Comparison of ENCODE assay signal across 8 cellular contexts in genomic region chr7:100827330-100828226, GRCh38. TPM values are rescaled to one million over a fixed set of nuclear protein-coding genes. Genes with fewer than 3 reads are reported as not detected.
DNase-seq lines count a peak whose midpoint lies in the region; ATAC-seq lines count a peak whose summit lies in the region.

Gene EPHB4, minus strand, starts transcription at chr7:100827523. Its CDS starts 493 bp downstream, at chr7:100827030.

- DNase-seq in activated T-cell treated with anti-CD3 and anti-CD28 coated beads, Interleukin-2, amount 50 U/mL, for 4 hours = no peak
- no peak for DNase-seq in activated T-cell treated with anti-CD3 and anti-CD28 coated beads for 4 hours
- DNase-seq in NOMO-1 treated with DMSO at 0.1 percent for 48 hours (lab: John Stamatoyannopoulos, UW; ENCODE audit: unreplicated experiment) = peak; percentile 22
- DNase-seq in cerebellar cortex (ENCODE audit: low spot score) = peak; percentile 75
- peak; percentile 66 for DNase-seq in iris pigment epithelial cell (ENCODE audit: low read depth)
- DNase-seq in smooth muscle cell of the brain vasculature (ENCODE audit: low read depth, low spot score) = peak; percentile 66

- H3K4me1 Mint-ChIP-seq in activated T-cell treated with anti-CD3 and anti-CD28 coated beads, Interleukin-2, amount 50 U/mL, for 4 hours (ENCODE audit: low read depth) = peaks cover 17% of the 10 kb centered on the region

- peaks cover 43% of the 10 kb centered on the region for H3K27me3 Mint-ChIP-seq in activated T-cell treated with anti-CD3 and anti-CD28 coated beads, Interleukin-2, amount 50 U/mL, for 4 hours (ENCODE audit: low read depth)

- ATAC-seq in activated T-cell treated with anti-CD3 and anti-CD28 coated beads, Interleukin-2, amount 50 U/mL, for 4 hours = peak; percentile 65 to 68
- no peak for ATAC-seq in HG03196 (IDR thresholded peaks at IDR 0.05; ENCODE audit: unreplicated experiment)
- ATAC-seq in HG03460 (IDR thresholded peaks at IDR 0.05; ENCODE audit: unreplicated experiment) = no peak

- H3K36me3 Mint-ChIP-seq in activated T-cell treated with anti-CD3 and anti-CD28 coated beads, Interleukin-2, amount 50 U/mL, for 4 hours (ENCODE audit: insufficient read depth) = no peaks in the 10 kb centered on the region

- peak within 1 kb of the TSS; percentile 63 for H3K4me3 Mint-ChIP-seq in activated T-cell treated with anti-CD3 and anti-CD28 coated beads, Interleukin-2, amount 50 U/mL, for 4 hours

- H3K9me3 Mint-ChIP-seq in activated T-cell treated with anti-CD3 and anti-CD28 coated beads, Interleukin-2, amount 50 U/mL, for 4 hours = no peaks in the 10 kb centered on the region

RNA-seq across cellular contexts. Expression of gene EPHB4, which starts in this region (rescaled TPM):
- total RNA-seq in activated T-cell treated with anti-CD3 and anti-CD28 coated beads, Interleukin-2, amount 50 U/mL, for 4 hours = 1 to 10 TPM; 1.5 to 3.9 (median 2.6) TPM

Comparison
In these comparisons a context has a peak if more than half of its experiments do, and no peak if none do; other contexts are left out.
1. ATAC-seq: peak in activated T-cell treated with anti-CD3 and anti-CD28 coated beads, Interleukin-2, amount 50 U/mL, for 4 hours (2 of 2); none in HG03196 (single experiment) and HG03460 (single experiment).
2. DNase-seq: peak in NOMO-1 treated with DMSO at 0.1 percent for 48 hours (single experiment), cerebellar cortex (single experiment), iris pigment epithelial cell (single experiment) and smooth muscle cell of the brain vasculature (single experiment); none in activated T-cell treated with anti-CD3 and anti-CD28 coated beads, Interleukin-2, amount 50 U/mL, for 4 hours (single experiment) and activated T-cell treated with anti-CD3 and anti-CD28 coated beads for 4 hours (single experiment).